In genomic region chr18:5527603-5528002, GRCh38 we compare ENCODE assay signal across 10 cellular contexts. TPM values are rescaled to one million over a fixed set of nuclear protein-coding genes. Genes with fewer than 3 reads are reported as not detected.
A peak's percentile ranks its signal among the peaks of the same experiment; 100 is the strongest.
DNase-seq lines count a peak whose midpoint lies in the region; ATAC-seq and TF ChIP-seq lines count a peak whose summit lies in the region.
"Had no signal": no experiment of that assay in that cellular context is flagged by ENCODE, and none has a peak within 500 bp of the region (broad histone marks: within the 10 kb centered on the region; RNA-seq: fewer than 3 reads in every experiment).

No MANE protein-coding gene starts in this region.

- no peaks in the 10 kb centered on the region for H3K36me3 ChIP-seq in body of pancreas (replicated peaks in 1 of 2; ENCODE audit: insufficient read depth in 1 of 2, low read depth in 2 of 2)
- H3K36me3 ChIP-seq in suprapubic skin: no peaks in the 10 kb centered on the region
- no peaks in the 10 kb centered on the region for H3K36me3 ChIP-seq in PC-9 (ENCODE audit: low read depth)
- H3K36me3 ChIP-seq: neutrophil had no signal

- H3K79me2 ChIP-seq in PC-9 (ENCODE audit: low read depth): no peaks in the 10 kb centered on the region

- H4K20me1 ChIP-seq in PC-9 (ENCODE audit: insufficient read depth): no peaks in the 10 kb centered on the region

- H2AFZ ChIP-seq in PC-9: no peak overlapping the region

- no peaks in the 10 kb centered on the region for H3F3A ChIP-seq in PC-9 (ENCODE audit: insufficient read depth, low read depth)

- ATAC-seq in HG02610 (IDR thresholded peaks at IDR 0.05; ENCODE audit: unreplicated experiment) (peak; percentile 79), body of pancreas (peak; percentile 38), right cardiac atrium (peak; percentile 84), HG03378 (IDR thresholded peaks at IDR 0.05; ENCODE audit: unreplicated experiment) (no peak)

- TF ChIP-seq CTCF in body of pancreas (IDR thresholded peaks at IDR 0.05) (no peak), suprapubic skin (IDR thresholded peaks at IDR 0.05) (no peak), PC-9 (conservative IDR thresholded peaks at IDR 0.05) (no peak)

- H3K4me1 ChIP-seq in body of pancreas (no peaks in the 10 kb centered on the region), right cardiac atrium (ENCODE audit: control insufficient read depth, insufficient read depth, low read length) (peaks cover 5% of the 10 kb centered on the region), suprapubic skin (no peaks in the 10 kb centered on the region), PC-9 (replicated peaks; ENCODE audit: insufficient read depth) (no peaks in the 10 kb centered on the region)

- intact Hi-C loops in body of pancreas (cut with DNase I): no loop called here
- intact Hi-C loops in right cardiac atrium (cut with DNase I): no loop called here
- intact Hi-C loops in PC-9 (cut with micrococcal nuclease; ENCODE audit: unreplicated experiment): no loop called here

- H3K27ac ChIP-seq in body of pancreas (no peak overlapping the region), right cardiac atrium (ENCODE audit: low read length) (no peak overlapping the region), suprapubic skin (peak overlapping the region; percentile 7), PC-9 (no peak overlapping the region)
- H3K27ac ChIP-seq: neutrophil had no signal

- POLR2A ChIA-PET in PC-9 (lab: Charles Lee; ENCODE audit: unreplicated experiment): no interaction called here

- H3K4me3 ChIP-seq in body of pancreas (no peak overlapping the region), right cardiac atrium (ENCODE audit: low read length) (no peak overlapping the region), suprapubic skin (no peak overlapping the region), PC-9 (no peak overlapping the region)

- 47 to 73% methylated on average over 6 of the region's 6 CpGs for WGBS in body of pancreas, 2 donors
- 38% methylated on average over 6 of the region's 6 CpGs for WGBS in right cardiac atrium
- WGBS in suprapubic skin: 27% methylated on average over 6 of the region's 6 CpGs

- DNase-seq in body of pancreas (peak in 2 of 4 donors; percentile 10 to 22), right cardiac atrium (peak in 2 of 3 donors; percentile 36 to 61), suprapubic skin (ENCODE audit: low spot score in 2 of 2) (no peak), PC-9 (no peak)
- DNase-seq in activated CD4-positive, alpha-beta T cell treated with anti-CD3 and anti-CD28 coated beads, Interleukin-2, amount 50 U/mL, for 4 hours: no peak
- DNase-seq: central memory CD4-positive, alpha-beta T cell had no signal

- H3K4me2 ChIP-seq in PC-9: no peak overlapping the region

- CTCF ChIA-PET in PC-9 (lab: Charles Lee): no interaction called here

- no peaks in the 10 kb centered on the region for H3K9me2 ChIP-seq in PC-9 (ENCODE audit: insufficient read depth)

- H3K27me3 ChIP-seq in body of pancreas (no peaks in the 10 kb centered on the region), right cardiac atrium (ENCODE audit: control insufficient read depth, insufficient read depth) (no peaks in the 10 kb centered on the region), suprapubic skin (no peaks in the 10 kb centered on the region), PC-9 (ENCODE audit: insufficient read depth, low read depth) (peaks cover 7% of the 10 kb centered on the region; the same call in 1 of the 2 replicates)
- H3K27me3 ChIP-seq: neutrophil had no signal

- no TSS peak for BruUV-seq in PC-9 (replicated peaks; lab: Mats Ljungman, UMichigan)

- H3K9me3 ChIP-seq in body of pancreas: no peaks in the 10 kb centered on the region
- no peaks in the 10 kb centered on the region for H3K9me3 ChIP-seq in right cardiac atrium (ENCODE audit: control insufficient read depth, low read length)
- H3K9me3 ChIP-seq in suprapubic skin: no peaks in the 10 kb centered on the region
- no peaks in the 10 kb centered on the region for H3K9me3 ChIP-seq in PC-9 (ENCODE audit: insufficient read depth, low read depth)
- H3K9me3 ChIP-seq: neutrophil had no signal

- TF ChIP-seq POLR2A in body of pancreas (IDR thresholded peaks at IDR 0.05) (no peak), suprapubic skin (IDR thresholded peaks at IDR 0.05) (no peak)

- no peak for TF ChIP-seq EP300 in suprapubic skin (IDR thresholded peaks at IDR 0.05)

RNA-seq across cellular contexts. Expression of gene EPB41L3, which starts 16.2 kb away (rescaled TPM):
- total RNA-seq in body of pancreas (10 to 100 TPM; 22.1 to 25.1 TPM), right cardiac atrium (10 to 100 TPM; 17.2 to 23.7 (median 22.2) TPM), suprapubic skin (10 to 100 TPM in 3 of 4 donors, 1 to 10 TPM in 1; 9.6 to 37.0 (median 13.5) TPM), PC-9 (2021) (not detected in 2 replicates)
- 8.7 TPM for polyA plus RNA-seq in right cardiac atrium
- total RNA-seq: activated CD8-positive, alpha-beta memory T cell treated with anti-CD3 and anti-CD28 coated beads for 36 hours had no signal

Comparison
In these comparisons a context has a peak if more than half of its experiments do, and no peak if none do; other contexts are left out.
1. DNase-seq: peak in right cardiac atrium (2 of 3); none in suprapubic skin (0 of 2), PC-9 (0 of 2) and activated CD4-positive, alpha-beta T cell treated with anti-CD3 and anti-CD28 coated beads, Interleukin-2, amount 50 U/mL, for 4 hours (0 of 2).
2. RNA of gene EPB41L3, which starts 16.2 kb away (total RNA-seq): 22.1 to 25.1 TPM in body of pancreas, 17.2 to 23.7 TPM in right cardiac atrium and 9.6 to 37.0 TPM in suprapubic skin; not detected in PC-9; every median in the first group is over 10 times any median in the second.